In the genomic region with DNA sequence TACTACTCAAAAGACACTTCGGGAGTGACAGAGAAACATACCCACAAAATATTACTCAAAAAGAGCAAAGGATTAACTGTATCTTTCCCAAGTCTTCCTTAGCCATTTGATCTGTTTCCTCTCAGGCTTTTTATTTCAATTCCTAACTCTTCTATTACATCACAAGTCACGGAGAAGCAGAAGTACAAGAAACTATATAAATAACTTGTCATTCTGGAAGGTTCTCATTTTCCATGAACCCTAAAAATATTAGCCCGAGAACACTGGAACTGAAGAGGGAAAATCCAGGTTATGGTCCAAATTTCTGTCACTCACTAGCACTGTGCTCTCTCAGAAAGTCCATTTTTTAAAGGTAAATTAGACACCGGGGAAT, we compare ENCODE assay signal across 15 cellular contexts.
DNase-seq lines count a peak whose midpoint lies in the region; ATAC-seq, FAIRE-seq and TF ChIP-seq lines count a peak whose summit lies in the region.
"Had no signal": no experiment of that assay in that cellular context is flagged by ENCODE, and none has a peak within 500 bp of the region (broad histone marks: within the 10 kb centered on the region; RNA-seq: fewer than 3 reads in every experiment).

No MANE protein-coding gene starts in this region.

- intact Hi-C loops in HepG2 (cut with micrococcal nuclease; ENCODE audit: unreplicated experiment), result no loop called here
- intact Hi-C loops in gastrocnemius medialis (cut with DNase I; ENCODE audit: low total_unique reads), result loop anchor here (5.0 to 10.0 kb wide), 2 partner anchors 108 to 390 kb away; no protein-coding TSS in a partner anchor

- H3K4me3 ChIP-seq in liver (ENCODE audit: low read depth in 1 of 3, low read length in 3 of 3) (no peak overlapping the region), HepG2 (replicated peaks in 1 of 3; ENCODE audit: insufficient read depth in 1 of 3, low read depth in 2 of 3, low read length in 3 of 3) (no peak overlapping the region), gastroesophageal sphincter (no peak overlapping the region), gastrocnemius medialis (no peak overlapping the region)
- no peak overlapping the region for H3K4me3 ChIP-seq in CD8-positive, alpha-beta memory T cell (ENCODE audit: low read length)

- no peaks in the 10 kb centered on the region for H3K79me2 ChIP-seq in HepG2 (ENCODE audit: insufficient read depth, low read length)

- peak overlapping the region; percentile 65 to 82 for H3K9ac ChIP-seq in liver (ENCODE audit: low read depth in 1 of 2, low read length in 2 of 2)
- H3K9ac ChIP-seq in HepG2 (ENCODE audit: insufficient read depth, low read depth, low read length), result no peak overlapping the region

- POLR2A ChIA-PET in HepG2 (lab: Yijun Ruan, JAX), result no interaction called here
- POLR2A ChIA-PET in CD8-positive, alpha-beta memory T cell (lab: Charles Lee), result no interaction called here

- H3K4me1 ChIP-seq in liver (ENCODE audit: control insufficient read depth in 4 of 4, insufficient read depth in 4 of 4, low read length in 3 of 4) (peaks cover 10 to 83% (median 66%) of the 10 kb centered on the region in 4 donors), HepG2 (ENCODE audit: insufficient read depth, low read length) (peaks cover 4% of the 10 kb centered on the region; the same call in 1 of the 2 replicates), gastroesophageal sphincter (peaks cover 6 to 80% (median 23%) of the 10 kb centered on the region in 3 donors), gastrocnemius medialis (peaks cover 60 to 69% of the 10 kb centered on the region in 2 donors)
- H3K4me1 ChIP-seq in CD8-positive, alpha-beta memory T cell (ENCODE audit: insufficient read depth, low read length), result no peaks in the 10 kb centered on the region

- H3K9me3 Mint-ChIP-seq in CD8-positive, alpha-beta memory T cell, result no peaks in the 10 kb centered on the region
- H3K9me3 Mint-ChIP-seq: CD8-positive, alpha-beta T cell had no signal

- H3K4me1 Mint-ChIP-seq in CD8-positive, alpha-beta memory T cell, result no peaks in the 10 kb centered on the region

- TF ChIP-seq POLR2A in HepG2 (IDR thresholded peaks at IDR 0.05; ENCODE audit: insufficient read depth in 1 of 2, low read depth in 2 of 2, low read length in 2 of 2) (no peak), gastroesophageal sphincter (IDR thresholded peaks at IDR 0.05) (no peak), gastrocnemius medialis (IDR thresholded peaks at IDR 0.05) (no peak)

- H3K27me3 ChIP-seq in liver (ENCODE audit: control insufficient read depth in 4 of 4, insufficient read depth in 4 of 4, low read length in 3 of 4) (no peaks in the 10 kb centered on the region), HepG2 (ENCODE audit: control insufficient read depth in 1 of 2, insufficient read depth in 2 of 2, low read length in 2 of 2) (no peaks in the 10 kb centered on the region), gastroesophageal sphincter (no peaks in the 10 kb centered on the region), gastrocnemius medialis (no peaks in the 10 kb centered on the region)
- H3K27me3 ChIP-seq in CD8-positive, alpha-beta memory T cell (ENCODE audit: insufficient read depth, low read length, poor library complexity, severe bottlenecking), result no peaks in the 10 kb centered on the region

- TF ChIP-seq RAD21 in liver (IDR thresholded peaks at IDR 0.05) (no peak), HepG2 (CRISPR knock-in tag; IDR thresholded peaks at IDR 0.05) (no peak)

- no peaks in the 10 kb centered on the region for H3K9me3 ChIP-seq in liver (ENCODE audit: control insufficient read depth in 4 of 4, low read length in 3 of 4)
- no peaks in the 10 kb centered on the region for H3K9me3 ChIP-seq in HepG2 (ENCODE audit: low read length)
- no peaks in the 10 kb centered on the region for H3K9me3 ChIP-seq in gastroesophageal sphincter
- no peaks in the 10 kb centered on the region for H3K9me3 ChIP-seq in gastrocnemius medialis
- H3K9me3 ChIP-seq in CD8-positive, alpha-beta memory T cell (ENCODE audit: low read length), result no peaks in the 10 kb centered on the region

- DNase-seq in HepG2 (ENCODE audit: low spot score) (no peak), gastrocnemius medialis (no peak), NCI-H146 (lab: John Stamatoyannopoulos, UW) (no peak), HPDE6-E6E7 (ENCODE audit: extremely low spot score) (no peak)
- DNase-seq in CD8-positive, alpha-beta memory T cell, result no peak
- DNase-seq: CD8-positive, alpha-beta T cell; DMS 273 treated with DMSO at 0.1 percent for 48 hours; GOT3; NCI-H1930; NCI-H2171; NCI-H510A; NCI-H82; Right ventricle myocardium superior had no signal

- no peak overlapping the region for H2AFZ ChIP-seq in HepG2 (ENCODE audit: low read length)

- H4K20me1 ChIP-seq in HepG2 (ENCODE audit: insufficient read depth, low read length), result no peaks in the 10 kb centered on the region

- BruUV-seq in HepG2 (replicated peaks; lab: Mats Ljungman, UMichigan), result no TSS peak

- no peak overlapping the region for H3K4me2 ChIP-seq in HepG2 (ENCODE audit: low read depth, low read length)

- no peak overlapping the region for H3K4me3 Mint-ChIP-seq in CD8-positive, alpha-beta memory T cell
- H3K4me3 Mint-ChIP-seq: CD8-positive, alpha-beta T cell had no signal

- TF ChIP-seq CTCF in liver (IDR thresholded peaks at IDR 0.05; ENCODE audit: low read depth, low read length, missing input control) (no peak), HepG2 (CRISPR knock-in tag; IDR thresholded peaks at IDR 0.05) (no peak), gastroesophageal sphincter (IDR thresholded peaks at IDR 0.05) (no peak), gastrocnemius medialis (IDR thresholded peaks at IDR 0.05 in 4 of 5, conservative IDR thresholded peaks at IDR 0.05 in 1 of 5) (no peak)

- no peak overlapping the region for H3K27ac Mint-ChIP-seq in CD8-positive, alpha-beta memory T cell
- H3K27ac Mint-ChIP-seq: CD8-positive, alpha-beta T cell had no signal

- in situ Hi-C loops in HepG2 (cut with HindIII; ENCODE audit: extremely low pct_ligation_motif_present, low pct_unique_long_range_greater_than_20kb), result loop anchor here (25.0 kb wide), 1 partner anchor 547 kb away; no protein-coding TSS in a partner anchor
- in situ Hi-C loops in gastrocnemius medialis (cut with MboI; ENCODE audit: low sequenced_read_pairs in 4 of 4), result loop anchor here in 3 of 4 donors (10.0 to 25.0 kb wide), 3 partner anchors 222 to 480 kb away; a partner anchor contains a TSS

- H3K36me3 Mint-ChIP-seq in CD8-positive, alpha-beta memory T cell, result no peaks in the 10 kb centered on the region

- CTCF ChIA-PET in HepG2 (lab: Yijun Ruan, JAX; ENCODE audit: low intra/inter-chr PET ratio, low total read pairs), result no interaction called here
- CTCF ChIA-PET in CD8-positive, alpha-beta memory T cell (lab: Charles Lee), result interaction anchor here (0.6 kb wide), 1 partner anchor 223 kb away, joined by 3 read pairs; no protein-coding TSS in a partner anchor

- H3K27ac ChIP-seq in liver (ENCODE audit: low read depth in 1 of 2, low read length in 2 of 2), result peak overlapping the region; percentile 88 to 89
- no peak overlapping the region for H3K27ac ChIP-seq in HepG2 (ENCODE audit: extremely low read length, insufficient read depth, low read length)
- peak overlapping the region; percentile 20 to 85 (median 80) for H3K27ac ChIP-seq in gastroesophageal sphincter
- peak overlapping the region; percentile 14 to 84 (median 59) for H3K27ac ChIP-seq in gastrocnemius medialis
- no peak overlapping the region for H3K27ac ChIP-seq in CD8-positive, alpha-beta memory T cell (ENCODE audit: low read depth, low read length)

- H3K27me3 Mint-ChIP-seq in CD8-positive, alpha-beta memory T cell, result peaks cover 19 to 43% of the 10 kb centered on the region in 2 donors

- 27% methylated on average over 4 of the region's 4 CpGs for WGBS in liver
- 79% methylated on average over 4 of the region's 4 CpGs for WGBS in HepG2 (ENCODE audit: low lambda C conversion rate)
- WGBS in gastroesophageal sphincter (ENCODE audit: low coverage in 1 of 2), 2 donors, result 13 to 18% methylated on average over 4 of the region's 4 CpGs

- FAIRE-seq in HepG2 (lab: Jason Lieb, UNC), result no peak

- ATAC-seq in HepG2 (no peak), gastroesophageal sphincter (no peak), gastrocnemius medialis (no peak)
- ATAC-seq: CD8-positive, alpha-beta T cell had no signal

- H3K36me3 ChIP-seq in liver (ENCODE audit: control insufficient read depth in 4 of 4, insufficient read depth in 3 of 4, low read depth in 1 of 4, low read length in 3 of 4) (peaks cover 0 to 4% (median 0%) of the 10 kb centered on the region in 4 donors), HepG2 (replicated peaks in 1 of 2; ENCODE audit: control insufficient read depth in 1 of 2, insufficient read depth in 2 of 2, low read length in 2 of 2) (no peaks in the 10 kb centered on the region), gastroesophageal sphincter (peaks cover 0 to 11% of the 10 kb centered on the region in 2 donors), gastrocnemius medialis (no peaks in the 10 kb centered on the region)
- no peaks in the 10 kb centered on the region for H3K36me3 ChIP-seq in CD8-positive, alpha-beta memory T cell (ENCODE audit: insufficient read depth, low read length)

- TF ChIP-seq EP300 in HepG2 (IDR thresholded peaks at IDR 0.05; ENCODE audit: low read depth in 2 of 2, low read length in 2 of 2), result no peak
- no peak for TF ChIP-seq EP300 in HepG2 (CRISPR knock-in tag; IDR thresholded peaks at IDR 0.05; ENCODE audit: borderline replicate concordance)
- no peak for TF ChIP-seq EP300 in gastroesophageal sphincter (IDR thresholded peaks at IDR 0.05)

TF ChIP-seq in liver, 16 proteins besides CTCF, POLR2A, EP300 and RAD21:
- TF ChIP-seq, protein P1, sequence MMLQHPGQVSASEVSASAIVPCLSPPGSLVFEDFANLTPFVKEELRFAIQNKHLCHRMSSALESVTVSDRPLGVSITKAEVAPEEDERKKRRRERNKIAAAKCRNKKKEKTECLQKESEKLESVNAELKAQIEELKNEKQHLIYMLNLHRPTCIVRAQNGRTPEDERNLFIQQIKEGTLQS (IDR thresholded peaks at IDR 0.05), result peak; percentile 3
- TF ChIP-seq TAF1 (conservative IDR thresholded peaks at IDR 0.05) (no peak), EGR1 (IDR thresholded peaks at IDR 0.05; ENCODE audit: low read depth in 2 of 2) (no peak)

Comparison
In these comparisons a context has a peak if more than half of its experiments do, and no peak if none do; other contexts are left out.
1. H3K27ac ChIP-seq: peak in liver (2 of 2), gastroesophageal sphincter (4 of 4) and gastrocnemius medialis (4 of 4); none in HepG2 (single experiment) and CD8-positive, alpha-beta memory T cell (single experiment).